ENCODE assay signal across 30 cellular contexts in genomic region chr22:33640900-33641299, GRCh38.
"Had no signal": no experiment of that assay in that cellular context is flagged by ENCODE, and none has a peak within 500 bp of the region (broad histone marks: within the 10 kb centered on the region; RNA-seq: fewer than 3 reads in every experiment).

No MANE protein-coding gene starts in this region.

- DNase-seq: activated B cell treated with CpG ODN at 0.5 μM for 24 hours; activated CD4-positive, alpha-beta memory T cell treated with anti-CD3 and anti-CD28 coated beads for 36 hours; activated CD4-positive, alpha-beta T cell treated with anti-CD3 and anti-CD28 coated beads for 1 hour; activated CD4-positive, alpha-beta T cell treated with anti-CD3 and anti-CD28 coated beads, Interleukin-2, amount 10 ng/mL, durations not matched to agents 24 days and 14 days; activated CD8-positive, alpha-beta memory T cell treated with anti-CD3 and anti-CD28 coated beads for 24 hours; activated effector memory CD4-positive, alpha-beta T cell treated with anti-CD3 and anti-CD28 coated beads, Interleukin-2, amount 50 U/mL, for 16 hours; activated naive CD4-positive, alpha-beta T cell treated with Interleukin-2 at 50 U/mL for 16 hours; activated naive CD8-positive, alpha-beta T cell treated with anti-CD3 and anti-CD28 coated beads, Interleukin-2, amount 50 U/mL, for 24 hours; activated T-cell treated with anti-CD3 and anti-CD28 coated beads, Interleukin-2, amount 50 U/mL, for 4 hours; amniotic stem cell; body of pancreas; central memory CD4-positive, alpha-beta T cell; MG63; MV-4-11; NCI-H1092 treated with DMSO at 0.1 percent for 48 hours; NCI-H1417 treated with DMSO at 0.1 percent for 48 hours; NCI-H1694; NCI-H2029; NCI-H2107; NCI-H510A treated with DMSO at 0.1 percent for 48 hours; NCI-H69; NK-92 treated with Interleukin-12 subunit alpha and Interleukin-12 subunit beta, amount 100 ng/mL, for 24 hours; PC-3; SHP77; T-helper 17 cell; T-helper 9 cell had no signal

- H3K9me3 ChIP-seq: body of pancreas, MG63 had no signal

- H3K36me3 ChIP-seq: ascending aorta, MG63, SJSA1 had no signal

- H3K27me3 Mint-ChIP-seq: activated B cell treated with CpG ODN at 0.5 μM for 24 hours; activated CD4-positive, alpha-beta memory T cell treated with anti-CD3 and anti-CD28 coated beads for 36 hours; activated CD4-positive, alpha-beta T cell treated with anti-CD3 and anti-CD28 coated beads, Interleukin-2, amount 10 ng/mL, durations not matched to agents 24 days and 14 days; activated naive CD8-positive, alpha-beta T cell treated with anti-CD3 and anti-CD28 coated beads, Interleukin-2, amount 50 U/mL, for 24 hours; T-helper 17 cell had no signal

- H3K4me1 Mint-ChIP-seq: activated CD4-positive, alpha-beta T cell treated with anti-CD3 and anti-CD28 coated beads, Interleukin-2, amount 10 ng/mL, durations not matched to agents 24 days and 14 days; activated naive CD8-positive, alpha-beta T cell treated with anti-CD3 and anti-CD28 coated beads, Interleukin-2, amount 50 U/mL, for 24 hours; T-helper 17 cell had no signal

- H3K4me1 ChIP-seq: ascending aorta, body of pancreas, SJSA1 had no signal

- H3K36me3 Mint-ChIP-seq: activated CD4-positive, alpha-beta memory T cell treated with anti-CD3 and anti-CD28 coated beads for 36 hours had no signal

- H3K27ac ChIP-seq: ascending aorta, body of pancreas, SJSA1 had no signal

- ATAC-seq: activated naive CD4-positive, alpha-beta T cell treated with anti-CD3 and anti-CD28 coated beads, Interleukin-2, amount 50 U/mL, for 72 hours; activated naive CD8-positive, alpha-beta T cell treated with anti-CD3 and anti-CD28 coated beads, Interleukin-2, amount 50 U/mL, for 24 hours; activated T-cell treated with anti-CD3 and anti-CD28 coated beads, Interleukin-2, amount 50 U/mL, for 4 hours; body of pancreas; PC-3; SK-N-SH treated with all-trans-retinoic acid at 6 μM for 48 hours; T-helper 17 cell had no signal

- H3K27me3 ChIP-seq: ascending aorta, body of pancreas, MG63, SJSA1 had no signal

- H3K4me3 Mint-ChIP-seq: activated B cell treated with CpG ODN at 0.5 μM for 24 hours; activated CD4-positive, alpha-beta memory T cell treated with anti-CD3 and anti-CD28 coated beads for 36 hours; activated CD4-positive, alpha-beta T cell treated with anti-CD3 and anti-CD28 coated beads, Interleukin-2, amount 10 ng/mL, durations not matched to agents 24 days and 14 days; activated naive CD8-positive, alpha-beta T cell treated with anti-CD3 and anti-CD28 coated beads, Interleukin-2, amount 50 U/mL, for 24 hours; activated T-cell treated with anti-CD3 and anti-CD28 coated beads, Interleukin-2, amount 50 U/mL, for 4 hours; T-helper 17 cell had no signal

- H3K4me3 ChIP-seq: ascending aorta, body of pancreas, MG63, SJSA1 had no signal

- H3K27ac Mint-ChIP-seq: activated B cell treated with CpG ODN at 0.5 μM for 24 hours; activated CD4-positive, alpha-beta memory T cell treated with anti-CD3 and anti-CD28 coated beads for 36 hours; activated CD4-positive, alpha-beta T cell treated with anti-CD3 and anti-CD28 coated beads, Interleukin-2, amount 10 ng/mL, durations not matched to agents 24 days and 14 days; activated naive CD4-positive, alpha-beta T cell treated with anti-CD3 and anti-CD28 coated beads, Interleukin-2, amount 50 U/mL, for 72 hours; activated naive CD8-positive, alpha-beta T cell treated with anti-CD3 and anti-CD28 coated beads, Interleukin-2, amount 50 U/mL, for 24 hours; T-helper 17 cell had no signal
